Comparison of ENCODE assay signal across 20 cellular contexts in the genomic region with DNA sequence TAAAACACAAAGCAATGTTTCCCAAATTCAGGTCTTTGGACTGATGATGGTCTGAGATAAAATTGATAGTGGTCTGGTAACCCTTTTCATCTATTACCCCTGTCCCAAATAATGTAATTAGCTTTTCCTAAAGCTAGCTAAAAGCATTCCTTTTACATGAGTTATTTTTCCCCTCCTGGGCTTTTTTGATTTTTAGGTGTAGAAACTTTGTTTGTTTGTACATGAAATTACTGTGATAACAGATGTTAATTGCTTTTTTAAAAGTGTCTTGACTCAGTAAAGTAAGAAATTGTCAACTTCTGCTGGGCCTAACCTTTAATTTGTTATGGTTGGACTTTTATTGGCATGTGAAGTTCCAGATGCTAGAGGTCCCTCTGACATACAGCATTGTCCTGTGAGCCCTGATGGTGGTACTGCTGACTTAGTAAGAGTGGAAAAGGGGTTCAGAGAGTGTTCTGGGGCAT.
"Had no signal": no experiment of that assay in that cellular context is flagged by ENCODE, and none has a peak within 500 bp of the region (broad histone marks: within the 10 kb centered on the region; RNA-seq: fewer than 3 reads in every experiment).

No MANE protein-coding gene starts in this region.

- H3K9me3 Mint-ChIP-seq: immature natural killer cell; memory B cell; naive B cell; natural killer cell treated with Interleukin-12 subunit alpha and Interleukin-12 subunit beta and Interleukin-15 and Interleukin-18, amount 100 ng/mL, for 72 hours; neural progenitor cell; stimulated activated memory B cell treated with anti-CD40 and anti-IgM and Interleukin-4, amounts not matched to agents 10 μg/mL and 1 μg/mL and 100 μg/mL, for 72 hours; type B pancreatic cell had no signal

- ATAC-seq: left colon; mucosa of descending colon; natural killer cell treated with Interleukin-12 subunit alpha and Interleukin-12 subunit beta and Interleukin-15 and Interleukin-18, amount 100 ng/mL, for 72 hours; stimulated activated memory B cell treated with anti-CD40 and anti-IgM and Interleukin-4, amounts not matched to agents 10 μg/mL and 1 μg/mL and 100 μg/mL, for 72 hours; stimulated activated naive CD8-positive, alpha-beta T cell treated with anti-CD3 and anti-CD28 coated beads, Interleukin-15, Interleukin-2, amounts not matched to agents 100 U/mL and 50 U/mL, for 24 hours had no signal

- DNase-seq: dermis blood vessel endothelial cell; effector memory CD4-positive, alpha-beta T cell; hypothalamus; immature natural killer cell; kidney glomerular epithelial cell; left colon; mucosa of descending colon; naive B cell; sigmoid colon; spleen; stimulated activated CD4-positive, alpha-beta T cell treated with anti-CD3 and anti-CD28 coated beads, Interleukin-4, amount 100 ng/mL, for 4 hours; stimulated activated naive CD8-positive, alpha-beta T cell treated with anti-CD3 and anti-CD28 coated beads, Interleukin-15, Interleukin-2, amounts not matched to agents 100 U/mL and 50 U/mL, for 24 hours; substantia nigra; testis; tibial artery had no signal

- H3K36me3 Mint-ChIP-seq: memory B cell; naive B cell; natural killer cell treated with Interleukin-12 subunit alpha and Interleukin-12 subunit beta and Interleukin-15 and Interleukin-18, amount 100 ng/mL, for 72 hours; stimulated activated memory B cell treated with anti-CD40 and anti-IgM and Interleukin-4, amounts not matched to agents 10 μg/mL and 1 μg/mL and 100 μg/mL, for 72 hours had no signal

- H3K4me1 Mint-ChIP-seq: immature natural killer cell; memory B cell; naive B cell; neural progenitor cell; stimulated activated memory B cell treated with anti-CD40 and anti-IgM and Interleukin-4, amounts not matched to agents 10 μg/mL and 1 μg/mL and 100 μg/mL, for 72 hours had no signal

- H3K27me3 Mint-ChIP-seq: naive B cell; natural killer cell treated with Interleukin-12 subunit alpha and Interleukin-12 subunit beta and Interleukin-15 and Interleukin-18, amount 100 ng/mL, for 72 hours; stimulated activated memory B cell treated with anti-CD40 and anti-IgM and Interleukin-4, amounts not matched to agents 10 μg/mL and 1 μg/mL and 100 μg/mL, for 72 hours; type B pancreatic cell had no signal

- H3K4me3 Mint-ChIP-seq: immature natural killer cell; memory B cell; naive B cell; natural killer cell treated with Interleukin-12 subunit alpha and Interleukin-12 subunit beta and Interleukin-15 and Interleukin-18, amount 100 ng/mL, for 72 hours; neural progenitor cell; stimulated activated memory B cell treated with anti-CD40 and anti-IgM and Interleukin-4, amounts not matched to agents 10 μg/mL and 1 μg/mL and 100 μg/mL, for 72 hours; type B pancreatic cell had no signal

- H3K27ac Mint-ChIP-seq: immature natural killer cell; memory B cell; naive B cell; natural killer cell treated with Interleukin-12 subunit alpha and Interleukin-12 subunit beta and Interleukin-15 and Interleukin-18, amount 100 ng/mL, for 72 hours; neural progenitor cell; stimulated activated memory B cell treated with anti-CD40 and anti-IgM and Interleukin-4, amounts not matched to agents 10 μg/mL and 1 μg/mL and 100 μg/mL, for 72 hours; type B pancreatic cell had no signal
